ENCODE assay signal across 3 cellular contexts in genomic region chr17:20938244-20938643, GRCh38.
TF ChIP-seq lines count a peak whose summit lies in the region.

No MANE protein-coding gene starts in this region.

TF ChIP-seq in HepG2, 621 proteins besides CTCF, POLR2A, EP300 and RAD21:
- TF ChIP-seq ZBTB46 (CRISPR knock-in tag; IDR thresholded peaks at IDR 0.05; ENCODE audit: borderline replicate concordance) (no peak), ZNF891 (CRISPR knock-in tag; IDR thresholded peaks at IDR 0.05) (no peak), ZNF3 (CRISPR knock-in tag; IDR thresholded peaks at IDR 0.05) (no peak), CEBPB (IDR thresholded peaks at IDR 0.05; ENCODE audit: borderline replicate concordance, low read depth, low read length) (peak; percentile 58; the same call in 1 of the 2 replicates)
TF ChIP-seq in HepG2: peak in this region for 1.

TF ChIP-seq in K562, 482 proteins besides CTCF, POLR2A, EP300 and RAD21 (continued from another document):
- no peak for TF ChIP-seq PHF21A (IDR thresholded peaks at IDR 0.05; ENCODE audit: borderline replicate concordance, low read depth)
- no peak for TF ChIP-seq ILK (tag; IDR thresholded peaks at IDR 0.05; ENCODE audit: borderline replicate concordance, low read depth)
- no peak for TF ChIP-seq GATAD2A (IDR thresholded peaks at IDR 0.05)
- TF ChIP-seq SAFB (IDR thresholded peaks at IDR 0.05; ENCODE audit: borderline replicate concordance, low read depth, low read length), result no peak
- no peak for TF ChIP-seq PHB (CRISPR knock-in tag; IDR thresholded peaks at IDR 0.05)
- TF ChIP-seq DMBX1 (CRISPR knock-in tag; IDR thresholded peaks at IDR 0.05; ENCODE audit: borderline replicate concordance), result no peak
- TF ChIP-seq POLR2AphosphoS2 (IDR thresholded peaks at IDR 0.05; ENCODE audit: low read length), result no peak
- TF ChIP-seq KLF1 (tag; IDR thresholded peaks at IDR 0.05), result no peak
- TF ChIP-seq CEBPB (tag; IDR thresholded peaks at IDR 0.05), result peak; percentile 70

TF ChIP-seq in HEK293T, 16 proteins besides CTCF, POLR2A, EP300 and RAD21 (continued from another document):
- TF ChIP-seq PKNOX1 (IDR thresholded peaks at IDR 0.05), result no peak
- TF ChIP-seq SUZ12 (IDR thresholded peaks at IDR 0.05), result no peak
- TF ChIP-seq CTBP1 (IDR thresholded peaks at IDR 0.05; ENCODE audit: borderline replicate concordance), result no peak
- TF ChIP-seq FOXM1 (IDR thresholded peaks at IDR 0.05; ENCODE audit: borderline replicate concordance), result no peak
- TF ChIP-seq SP1 (IDR thresholded peaks at IDR 0.05), result no peak
- TF ChIP-seq ARNT (IDR thresholded peaks at IDR 0.05), result no peak
- no peak for TF ChIP-seq FOXK2 (IDR thresholded peaks at IDR 0.05)
